22 cellular contexts compared by ENCODE assay signal in the genomic region with DNA sequence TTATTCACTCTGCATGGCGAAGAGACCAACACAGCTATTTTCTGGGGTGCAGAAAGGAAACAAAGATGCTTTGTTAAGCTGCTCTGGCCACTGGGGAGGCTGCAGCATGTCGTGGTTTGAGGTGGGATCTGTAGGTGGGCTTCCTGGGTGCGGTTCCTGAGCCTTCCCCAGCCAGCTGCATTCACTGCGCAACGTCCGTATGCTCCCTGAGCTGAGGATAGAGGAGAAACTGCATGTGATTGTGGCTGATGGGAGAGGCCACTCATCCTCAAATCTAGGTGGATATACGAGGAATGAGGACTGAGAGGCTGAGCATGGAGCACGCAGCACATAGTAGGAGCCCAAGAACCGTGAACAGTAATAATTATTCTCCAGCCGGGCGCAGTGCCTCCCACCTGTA. TPM values are rescaled to one million over a fixed set of nuclear protein-coding genes. Genes with fewer than 3 reads are reported as not detected.
A peak's percentile ranks its signal among the peaks of the same experiment; 100 is the strongest.
DNase-seq lines count a peak whose midpoint lies in the region; ATAC-seq and TF ChIP-seq lines count a peak whose summit lies in the region.
"Had no signal": no experiment of that assay in that cellular context is flagged by ENCODE, and none has a peak within 500 bp of the region (broad histone marks: within the 10 kb centered on the region; RNA-seq: fewer than 3 reads in every experiment).

No MANE protein-coding gene starts in this region.

- no peak for ATAC-seq in WTC11
- no peak for ATAC-seq in natural killer cell
- ATAC-seq in effector memory CD8-positive, alpha-beta T cell (replicated peaks): no peak
- ATAC-seq: SK-N-SH treated with all-trans-retinoic acid at 6 μM for 48 hours had no signal

- intact Hi-C loops in natural killer cell (cut with micrococcal nuclease): no loop called here

- no peak overlapping the region for H3K27ac ChIP-seq in neural progenitor cell
- H3K27ac ChIP-seq: GM23248, PC-9 had no signal

- TF ChIP-seq CTCF in WTC11 (IDR thresholded peaks at IDR 0.05): no peak
- no peak for TF ChIP-seq CTCF in neural progenitor cell (IDR thresholded peaks at IDR 0.05)
- no peak for TF ChIP-seq CTCF in GM10266 (IDR thresholded peaks at IDR 0.05; ENCODE audit: control insufficient read depth, insufficient read depth, low read depth, missing control alignments)
- TF ChIP-seq CTCF in natural killer cell (IDR thresholded peaks at IDR 0.05): no peak

- peaks cover 21% of the 10 kb centered on the region for H3K9me3 Mint-ChIP-seq in WTC11
- H3K9me3 Mint-ChIP-seq in neural progenitor cell: peaks cover 6% of the 10 kb centered on the region
- H3K9me3 Mint-ChIP-seq in natural killer cell: no peaks in the 10 kb centered on the region
- peaks cover 0 to under 1% of the 10 kb centered on the region in 2 donors for H3K9me3 Mint-ChIP-seq in effector memory CD8-positive, alpha-beta T cell

- no peaks in the 10 kb centered on the region for H4K20me1 ChIP-seq in neural progenitor cell (ENCODE audit: low read depth)

- H3K36me3 ChIP-seq in neural progenitor cell: no peaks in the 10 kb centered on the region
- H3K36me3 ChIP-seq: HAP-1 had no signal

- H3K4me2 ChIP-seq in neural progenitor cell: no peak overlapping the region
- H3K4me2 ChIP-seq: PC-9 had no signal

- H3K4me1 Mint-ChIP-seq in WTC11: peaks cover 12% of the 10 kb centered on the region
- peaks cover 9% of the 10 kb centered on the region for H3K4me1 Mint-ChIP-seq in neural progenitor cell
- H3K4me1 Mint-ChIP-seq in natural killer cell: peaks cover 0 to 5% of the 10 kb centered on the region in 2 donors
- H3K4me1 Mint-ChIP-seq in effector memory CD8-positive, alpha-beta T cell (ENCODE audit: low read depth in 2 of 2): peaks cover 7 to 10% of the 10 kb centered on the region in 2 donors

- H3K27me3 Mint-ChIP-seq in WTC11 (ENCODE audit: low read depth) (no peaks in the 10 kb centered on the region), neural progenitor cell (ENCODE audit: insufficient read depth, low read depth) (peaks cover 7% of the 10 kb centered on the region), natural killer cell (ENCODE audit: low read depth in 2 of 2) (peaks cover 16 to 18% of the 10 kb centered on the region in 2 donors)
- H3K27me3 Mint-ChIP-seq in effector memory CD8-positive, alpha-beta T cell: peaks cover 18 to 22% of the 10 kb centered on the region in 2 donors

- POLR2A ChIA-PET in WTC11 (lab: Charles Lee): no interaction called here

- H3K4me3 ChIP-seq in neural progenitor cell: no peak overlapping the region
- H3K4me3 ChIP-seq: GM23248, HAP-1, PC-9 had no signal

- H3K4me3 Mint-ChIP-seq in WTC11 (no peak overlapping the region), neural progenitor cell (no peak overlapping the region), natural killer cell (no peak overlapping the region)
- H3K4me3 Mint-ChIP-seq in effector memory CD8-positive, alpha-beta T cell: no peak overlapping the region
- H3K4me3 Mint-ChIP-seq: B cell, CD14-positive monocyte had no signal

- H3K4me1 ChIP-seq in neural progenitor cell: peaks cover 2% of the 10 kb centered on the region
- H3K4me1 ChIP-seq: HAP-1 had no signal

- CTCF ChIA-PET in WTC11 (lab: Charles Lee): no interaction called here

- no peak overlapping the region for H2AFZ ChIP-seq in neural progenitor cell (replicated peaks)
- H2AFZ ChIP-seq: GM23248, PC-9 had no signal

- peak; percentile 27 for DNase-seq in activated effector memory CD4-positive, alpha-beta T cell treated with anti-CD3 and anti-CD28 coated beads, Interleukin-2, amount 50 U/mL, for 16 hours
- DNase-seq in activated effector memory CD4-positive, alpha-beta T cell treated with Interleukin-2 at 50 U/mL for 16 hours: no peak
- no peak for DNase-seq in WTC11 (ENCODE audit: low spot score)
- DNase-seq in neural progenitor cell (ENCODE audit: low spot score): no peak
- DNase-seq in GM10266 (ENCODE audit: extremely low spot score): no peak
- DNase-seq in NCI-H446 (lab: John Stamatoyannopoulos, UW): no peak
- no peak for DNase-seq in natural killer cell
- no peak for DNase-seq in effector memory CD8-positive, alpha-beta T cell
- DNase-seq: COR-L47, DMS 273 treated with DMSO at 0.1 percent for 48 hours, GM23248, Kasumi-1, NCI-H1694 treated with DMSO at 0.1 percent for 48 hours, NCI-H2081 treated with DMSO at 0.1 percent for 48 hours, NCI-H748 treated with DMSO at 0.1 percent for 48 hours, PC-9, RPMI8226, SHP77 treated with DMSO at 0.1 percent for 48 hours had no signal

- peak overlapping the region; percentile 52 for H3K27ac Mint-ChIP-seq in WTC11
- peak overlapping the region; percentile 19 for H3K27ac Mint-ChIP-seq in neural progenitor cell
- H3K27ac Mint-ChIP-seq in natural killer cell: no peak overlapping the region
- no peak overlapping the region for H3K27ac Mint-ChIP-seq in effector memory CD8-positive, alpha-beta T cell
- H3K27ac Mint-ChIP-seq: B cell, CD14-positive monocyte had no signal

- H3K9ac ChIP-seq in neural progenitor cell: no peak overlapping the region
- H3K9ac ChIP-seq: GM23248 had no signal

- H3K27me3 ChIP-seq in neural progenitor cell: no peaks in the 10 kb centered on the region

- H3K36me3 Mint-ChIP-seq in WTC11 (peaks cover 28% of the 10 kb centered on the region), neural progenitor cell (peaks cover 1% of the 10 kb centered on the region), natural killer cell (no peaks in the 10 kb centered on the region)
- H3K36me3 Mint-ChIP-seq in effector memory CD8-positive, alpha-beta T cell (ENCODE audit: insufficient read depth): peaks cover 2% of the 10 kb centered on the region
- H3K36me3 Mint-ChIP-seq: CD14-positive monocyte had no signal

- no peaks in the 10 kb centered on the region for H3K79me2 ChIP-seq in neural progenitor cell (ENCODE audit: low read depth)

- peaks cover 3% of the 10 kb centered on the region for H3F3A ChIP-seq in neural progenitor cell (ENCODE audit: low read depth)

- no peaks in the 10 kb centered on the region for H3K9me3 ChIP-seq in neural progenitor cell (ENCODE audit: low read depth)

TF ChIP-seq in WTC11, 78 proteins besides CTCF, POLR2A, EP300 and RAD21 (continues in another document):
- TF ChIP-seq, protein P1, sequence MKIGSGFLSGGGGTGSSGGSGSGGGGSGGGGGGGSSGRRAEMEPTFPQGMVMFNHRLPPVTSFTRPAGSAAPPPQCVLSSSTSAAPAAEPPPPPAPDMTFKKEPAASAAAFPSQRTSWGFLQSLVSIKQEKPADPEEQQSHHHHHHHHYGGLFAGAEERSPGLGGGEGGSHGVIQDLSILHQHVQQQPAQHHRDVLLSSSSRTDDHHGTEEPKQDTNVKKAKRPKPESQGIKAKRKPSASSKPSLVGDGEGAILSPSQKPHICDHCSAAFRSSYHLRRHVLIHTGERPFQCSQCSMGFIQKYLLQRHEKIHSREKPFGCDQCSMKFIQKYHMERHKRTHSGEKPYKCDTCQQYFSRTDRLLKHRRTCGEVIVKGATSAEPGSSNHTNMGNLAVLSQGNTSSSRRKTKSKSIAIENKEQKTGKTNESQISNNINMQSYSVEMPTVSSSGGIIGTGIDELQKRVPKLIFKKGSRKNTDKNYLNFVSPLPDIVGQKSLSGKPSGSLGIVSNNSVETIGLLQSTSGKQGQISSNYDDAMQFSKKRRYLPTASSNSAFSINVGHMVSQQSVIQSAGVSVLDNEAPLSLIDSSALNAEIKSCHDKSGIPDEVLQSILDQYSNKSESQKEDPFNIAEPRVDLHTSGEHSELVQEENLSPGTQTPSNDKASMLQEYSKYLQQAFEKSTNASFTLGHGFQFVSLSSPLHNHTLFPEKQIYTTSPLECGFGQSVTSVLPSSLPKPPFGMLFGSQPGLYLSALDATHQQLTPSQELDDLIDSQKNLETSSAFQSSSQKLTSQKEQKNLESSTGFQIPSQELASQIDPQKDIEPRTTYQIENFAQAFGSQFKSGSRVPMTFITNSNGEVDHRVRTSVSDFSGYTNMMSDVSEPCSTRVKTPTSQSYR (CRISPR knock-in tag; IDR thresholded peaks at IDR 0.05): no peak
- TF ChIP-seq, protein P2, sequence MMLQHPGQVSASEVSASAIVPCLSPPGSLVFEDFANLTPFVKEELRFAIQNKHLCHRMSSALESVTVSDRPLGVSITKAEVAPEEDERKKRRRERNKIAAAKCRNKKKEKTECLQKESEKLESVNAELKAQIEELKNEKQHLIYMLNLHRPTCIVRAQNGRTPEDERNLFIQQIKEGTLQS (CRISPR knock-in tag; conservative IDR thresholded peaks at IDR 0.05): no peak
- TF ChIP-seq JUN (CRISPR knock-in tag; IDR thresholded peaks at IDR 0.05) (no peak), ZNF121 (CRISPR knock-in tag; IDR thresholded peaks at IDR 0.05) (no peak), GABPB1 (CRISPR knock-in tag; IDR thresholded peaks at IDR 0.05) (no peak), ZNF423 (CRISPR knock-in tag; IDR thresholded peaks at IDR 0.05) (no peak), MXD4 (CRISPR knock-in tag; IDR thresholded peaks at IDR 0.05; ENCODE audit: borderline replicate concordance) (no peak), TP53 (CRISPR knock-in tag; IDR thresholded peaks at IDR 0.05) (no peak), ZBTB21 (CRISPR knock-in tag; IDR thresholded peaks at IDR 0.05; ENCODE audit: borderline replicate concordance) (no peak), NR2C2 (CRISPR knock-in tag; IDR thresholded peaks at IDR 0.05) (no peak), KAT7 (CRISPR knock-in tag; IDR thresholded peaks at IDR 0.05; ENCODE audit: borderline replicate concordance) (no peak), ZNF232 (CRISPR knock-in tag; IDR thresholded peaks at IDR 0.05) (no peak)
- TF ChIP-seq, protein P3, sequence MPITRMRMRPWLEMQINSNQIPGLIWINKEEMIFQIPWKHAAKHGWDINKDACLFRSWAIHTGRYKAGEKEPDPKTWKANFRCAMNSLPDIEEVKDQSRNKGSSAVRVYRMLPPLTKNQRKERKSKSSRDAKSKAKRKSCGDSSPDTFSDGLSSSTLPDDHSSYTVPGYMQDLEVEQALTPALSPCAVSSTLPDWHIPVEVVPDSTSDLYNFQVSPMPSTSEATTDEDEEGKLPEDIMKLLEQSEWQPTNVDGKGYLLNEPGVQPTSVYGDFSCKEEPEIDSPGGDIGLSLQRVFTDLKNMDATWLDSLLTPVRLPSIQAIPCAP (CRISPR knock-in tag; IDR thresholded peaks at IDR 0.05): no peak
- TF ChIP-seq, protein P4, sequence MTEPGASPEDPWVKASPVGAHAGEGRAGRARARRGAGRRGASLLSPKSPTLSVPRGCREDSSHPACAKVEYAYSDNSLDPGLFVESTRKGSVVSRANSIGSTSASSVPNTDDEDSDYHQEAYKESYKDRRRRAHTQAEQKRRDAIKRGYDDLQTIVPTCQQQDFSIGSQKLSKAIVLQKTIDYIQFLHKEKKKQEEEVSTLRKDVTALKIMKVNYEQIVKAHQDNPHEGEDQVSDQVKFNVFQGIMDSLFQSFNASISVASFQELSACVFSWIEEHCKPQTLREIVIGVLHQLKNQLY (CRISPR knock-in tag; IDR thresholded peaks at IDR 0.05): no peak

RNA-seq across cellular contexts. Expression of a gene that starts 9.9 kb away (rescaled TPM):
- total RNA-seq in WTC11 (2021) (55.5 to 62.2 TPM (median 56.0 TPM) in 3 replicates), neural progenitor cell (ENCODE audit: low replicate concordance) (23.5 and 45.2 TPM in 2 replicates), natural killer cell (10 to 100 TPM in 2 of 3 donors, 1 to 10 TPM in 1; 6.7 to 10.3 (median 10.3) TPM)

RNA-seq across cellular contexts. Expression of a gene that starts 10.4 kb away (rescaled TPM):
- 40.8 to 44.1 TPM (median 43.6 TPM) in 3 replicates for total RNA-seq in WTC11 (2021)
- 11.8 and 15.6 TPM in 2 replicates for total RNA-seq in neural progenitor cell (ENCODE audit: low replicate concordance)
- total RNA-seq in natural killer cell: 1 to 10 TPM; 2.4 to 3.8 (median 3.0) TPM

Comparison
In these comparisons a context has a peak if more than half of its experiments do, and no peak if none do; other contexts are left out.
1. H3K27ac Mint-ChIP-seq: peak in WTC11 (single experiment) and neural progenitor cell (single experiment); none in natural killer cell (0 of 2) and effector memory CD8-positive, alpha-beta T cell (0 of 2).